ENCODE assay signal across 1 cellular context in genomic region chr15:52786436-52787122, GRCh38.
TF ChIP-seq lines count a peak whose summit lies in the region.

No MANE protein-coding gene starts in this region.

TF ChIP-seq in HepG2, 621 proteins besides CTCF, POLR2A, EP300 and RAD21 (continued from another document and continues in another):
- TF ChIP-seq HMGXB3 (CRISPR knock-in tag; IDR thresholded peaks at IDR 0.05; ENCODE audit: borderline replicate concordance) (no peak), CREB1 (IDR thresholded peaks at IDR 0.05) (no peak), CREB1 (CRISPR knock-in tag; IDR thresholded peaks at IDR 0.05) (no peak), SP1 (IDR thresholded peaks at IDR 0.05) (no peak), SP1 (CRISPR knock-in tag; IDR thresholded peaks at IDR 0.05) (no peak), ZNF33B (CRISPR knock-in tag; IDR thresholded peaks at IDR 0.05) (no peak), SNAPC2 (CRISPR knock-in tag; IDR thresholded peaks at IDR 0.05) (no peak), TBL1XR1 (IDR thresholded peaks at IDR 0.05; ENCODE audit: borderline replicate concordance, low read length, partially characterized antibody) (no peak), ZBTB43 (CRISPR knock-in tag; conservative IDR thresholded peaks at IDR 0.05) (no peak), ZNF616 (CRISPR knock-in tag; IDR thresholded peaks at IDR 0.05; ENCODE audit: low read depth) (no peak), CERS6 (CRISPR knock-in tag; IDR thresholded peaks at IDR 0.05) (no peak), GTF3A (CRISPR knock-in tag; conservative IDR thresholded peaks at IDR 0.05) (no peak; the same call in 1 of the 2 replicates), ZBTB14 (CRISPR knock-in tag; IDR thresholded peaks at IDR 0.05) (no peak), SMC3 (IDR thresholded peaks at IDR 0.05; ENCODE audit: low read length) (no peak), SNRNP70 (IDR thresholded peaks at IDR 0.05; ENCODE audit: low read depth, low read length) (no peak), RBFOX2 (IDR thresholded peaks at IDR 0.05; ENCODE audit: low read depth, low read length) (no peak), ZNF414 (CRISPR knock-in tag; IDR thresholded peaks at IDR 0.05) (no peak), REPIN1 (CRISPR knock-in tag; IDR thresholded peaks at IDR 0.05; ENCODE audit: borderline replicate concordance, low read depth) (0 out of 2 replicates have a peak, but pooled peaks have one; percentile 23), ZNF362 (CRISPR knock-in tag; IDR thresholded peaks at IDR 0.05; ENCODE audit: borderline replicate concordance) (no peak), EEA1 (CRISPR knock-in tag; IDR thresholded peaks at IDR 0.05; ENCODE audit: borderline replicate concordance) (no peak), SATB2 (CRISPR knock-in tag; IDR thresholded peaks at IDR 0.05) (no peak), ZBTB4 (CRISPR knock-in tag; IDR thresholded peaks at IDR 0.05; ENCODE audit: borderline replicate concordance) (no peak), ZNF281 (CRISPR knock-in tag; IDR thresholded peaks at IDR 0.05; ENCODE audit: borderline replicate concordance) (peak; percentile 82; the same call in 1 of the 2 replicates), SCMH1 (CRISPR knock-in tag; IDR thresholded peaks at IDR 0.05; ENCODE audit: borderline replicate concordance) (no peak), ELF1 (CRISPR knock-in tag; IDR thresholded peaks at IDR 0.05) (no peak), GABPB1 (CRISPR knock-in tag; IDR thresholded peaks at IDR 0.05) (no peak; the same call in 1 of the 2 replicates), ZEB1 (IDR thresholded peaks at IDR 0.05; ENCODE audit: insufficient replicate concordance, low read depth) (no peak), KLF13 (CRISPR knock-in tag; IDR thresholded peaks at IDR 0.05) (no peak), MEIS2 (CRISPR knock-in tag; IDR thresholded peaks at IDR 0.05) (no peak; the same call in 1 of the 2 replicates), ZNF850 (CRISPR knock-in tag; conservative IDR thresholded peaks at IDR 0.05) (no peak), GATAD2A (CRISPR knock-in tag; IDR thresholded peaks at IDR 0.05) (peak; percentile 30; the same call in 1 of the 2 replicates), CHD2 (IDR thresholded peaks at IDR 0.05; ENCODE audit: low read depth, low read length) (no peak), RERE (CRISPR knock-in tag; IDR thresholded peaks at IDR 0.05; ENCODE audit: low read depth) (no peak), ZNF431 (CRISPR knock-in tag; IDR thresholded peaks at IDR 0.05; ENCODE audit: borderline replicate concordance, low read depth) (no peak), HNF4G (IDR thresholded peaks at IDR 0.05; ENCODE audit: borderline replicate concordance, low read depth, low read length) (peak; percentile 68; the same call in 1 of the 2 replicates), HNF4G (CRISPR knock-in tag; IDR thresholded peaks at IDR 0.05; ENCODE audit: borderline replicate concordance, low read depth) (peak; percentile 75)
